In the genomic region with DNA sequence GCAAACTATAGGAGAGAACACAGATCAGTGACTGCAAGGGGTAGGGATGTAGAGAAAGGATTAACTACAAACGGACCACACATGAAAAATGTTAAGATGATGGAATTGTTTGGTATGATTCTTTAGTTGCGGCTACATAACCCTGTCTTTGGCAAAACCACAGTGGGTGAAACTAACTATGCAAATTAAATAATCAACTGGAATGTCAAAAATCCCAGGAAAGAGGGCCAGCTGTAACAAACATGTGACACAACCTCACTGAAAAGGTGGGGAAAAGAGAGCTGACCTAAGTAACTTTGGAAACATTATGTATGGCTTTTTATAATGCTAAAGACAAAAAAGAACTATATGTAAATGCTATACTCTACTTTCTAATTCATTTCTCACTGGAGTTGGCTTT, we compare ENCODE assay signal across 20 cellular contexts.
"Had no signal": no experiment of that assay in that cellular context is flagged by ENCODE, and none has a peak within 500 bp of the region (broad histone marks: within the 10 kb centered on the region; RNA-seq: fewer than 3 reads in every experiment).

No MANE protein-coding gene starts in this region.

- ATAC-seq: gastroesophageal sphincter; left lung; naive thymus-derived CD4-positive, alpha-beta T cell had no signal

- H3K36me3 ChIP-seq: adrenal gland, breast epithelium, gastroesophageal sphincter, left lung, tibial nerve had no signal

- H3K9me3 ChIP-seq: adrenal gland, breast epithelium, gastroesophageal sphincter, left lung, tibial nerve had no signal

- DNase-seq: activated CD4-positive, alpha-beta T cell treated with anti-CD3 and anti-CD28 coated beads, Interleukin-2, amount 50 U/mL, for 4 hours; activated CD8-positive, alpha-beta memory T cell treated with anti-CD3 and anti-CD28 coated beads for 24 hours; activated CD8-positive, alpha-beta memory T cell treated with anti-CD3 and anti-CD28 coated beads, Interleukin-2, amount 50 U/mL, for 4 hours; activated naive CD4-positive, alpha-beta T cell; activated T-cell treated with anti-CD3 and anti-CD28 coated beads, Interleukin-2, amount 50 U/mL, for 24 hours; adrenal gland; head of caudate nucleus; left lung; naive thymus-derived CD4-positive, alpha-beta T cell; occipital lobe; posterior cingulate gyrus; retina; T-helper 1 cell had no signal

- H3K4me3 ChIP-seq: adrenal gland, breast epithelium, coronary artery, gastroesophageal sphincter, left lung, lung, tibial nerve had no signal

- FAIRE-seq: astrocyte had no signal

- H3K27ac ChIP-seq: adrenal gland, breast epithelium, coronary artery, epithelial cell of prostate, gastroesophageal sphincter, left lung, tibial nerve had no signal

- H3K4me1 ChIP-seq: adrenal gland, breast epithelium, gastroesophageal sphincter, left lung, tibial nerve had no signal

- H3K27me3 ChIP-seq: adrenal gland, breast epithelium, gastroesophageal sphincter, left lung, tibial nerve had no signal
